16 cellular contexts compared by ENCODE assay signal in genomic region chr12:117890137-117890536, GRCh38.
DNase-seq lines count a peak whose midpoint lies in the region; ATAC-seq and TF ChIP-seq lines count a peak whose summit lies in the region.
"Had no signal": no experiment of that assay in that cellular context is flagged by ENCODE, and none has a peak within 500 bp of the region (broad histone marks: within the 10 kb centered on the region; RNA-seq: fewer than 3 reads in every experiment).

No MANE protein-coding gene starts in this region.

- H3K9ac ChIP-seq in OCI-LY1 (ENCODE audit: low read length): no peak overlapping the region

- no peak overlapping the region for H3K4me3 Mint-ChIP-seq in activated CD4-positive, alpha-beta memory T cell treated with anti-CD3 and anti-CD28 coated beads for 36 hours
- no peak overlapping the region for H3K4me3 Mint-ChIP-seq in activated naive CD4-positive, alpha-beta T cell treated with anti-CD3 and anti-CD28 coated beads for 36 hours

- H4K20me1 ChIP-seq in OCI-LY1 (ENCODE audit: insufficient read depth, low read length): no peaks in the 10 kb centered on the region

- DNase-seq in AG09309 (ENCODE audit: low read depth): no peak
- DNase-seq in GM13976 (ENCODE audit: low spot score): peak; percentile 47
- DNase-seq in foreskin fibroblast: no peak
- no peak for DNase-seq in activated CD4-positive, alpha-beta memory T cell treated with anti-CD3 and anti-CD28 coated beads for 36 hours
- DNase-seq in activated naive CD4-positive, alpha-beta T cell treated with anti-CD3 and anti-CD28 coated beads for 36 hours: no peak
- no peak for DNase-seq in superior temporal gyrus (ENCODE audit: extremely low spot score)
- DNase-seq: activated gamma-delta T cell treated with Interleukin-2 at 50 U/mL for 16 hours, DND-41, GOT3, NCI-H2081 treated with DMSO at 0.1 percent for 48 hours, NCI-H774, ovary, spleen, substantia nigra had no signal

- POLR2A ChIA-PET in activated CD4-positive, alpha-beta memory T cell treated with anti-CD3 and anti-CD28 coated beads for 36 hours (lab: Charles Lee): no interaction called here

- H3K27me3 ChIP-seq in OCI-LY1 (ENCODE audit: insufficient read depth, low read length): no peaks in the 10 kb centered on the region
- H3K27me3 ChIP-seq: ovary had no signal

- no peaks in the 10 kb centered on the region for H3K9me2 ChIP-seq in OCI-LY1 (ENCODE audit: low read depth, low read length)

- H3K4me3 ChIP-seq in AG09309 (ENCODE audit: control insufficient read depth, low read depth, low read length) (no peak overlapping the region), OCI-LY1 (ENCODE audit: low read depth, low read length, poor library complexity, severe bottlenecking) (no peak overlapping the region), foreskin fibroblast (ENCODE audit: low read depth in 1 of 2, low read length in 2 of 2) (no peak overlapping the region)
- H3K4me3 ChIP-seq: ovary, spleen had no signal

- no peak overlapping the region for H2AFZ ChIP-seq in OCI-LY1 (ENCODE audit: low read length)

- peak overlapping the region; percentile 57 for H3K27ac ChIP-seq in OCI-LY1 (ENCODE audit: low read depth, low read length, poor library complexity, severe bottlenecking)
- H3K27ac ChIP-seq: ovary, spleen had no signal

- H3K4me1 ChIP-seq in OCI-LY1 (ENCODE audit: insufficient read depth, low read length, severe bottlenecking): peaks cover 14% of the 10 kb centered on the region
- H3K4me1 ChIP-seq: spleen had no signal

- H3K9me3 Mint-ChIP-seq in activated CD4-positive, alpha-beta memory T cell treated with anti-CD3 and anti-CD28 coated beads for 36 hours: no peaks in the 10 kb centered on the region
- H3K9me3 Mint-ChIP-seq in activated naive CD4-positive, alpha-beta T cell treated with anti-CD3 and anti-CD28 coated beads for 36 hours: no peaks in the 10 kb centered on the region

- H3K36me3 Mint-ChIP-seq in activated CD4-positive, alpha-beta memory T cell treated with anti-CD3 and anti-CD28 coated beads for 36 hours: no peaks in the 10 kb centered on the region
- no peaks in the 10 kb centered on the region for H3K36me3 Mint-ChIP-seq in activated naive CD4-positive, alpha-beta T cell treated with anti-CD3 and anti-CD28 coated beads for 36 hours (ENCODE audit: low read depth)

- H3K27ac Mint-ChIP-seq in activated CD4-positive, alpha-beta memory T cell treated with anti-CD3 and anti-CD28 coated beads for 36 hours: no peak overlapping the region
- H3K27ac Mint-ChIP-seq in activated naive CD4-positive, alpha-beta T cell treated with anti-CD3 and anti-CD28 coated beads for 36 hours: no peak overlapping the region

- in situ Hi-C loops in GM13976 (cut with MboI; ENCODE audit: low sequenced_read_pairs, unreplicated experiment): loop anchor here (25.0 kb wide), 1 partner anchor 147 kb away; no protein-coding TSS in a partner anchor

- CTCF ChIA-PET in activated CD4-positive, alpha-beta memory T cell treated with anti-CD3 and anti-CD28 coated beads for 36 hours (lab: Charles Lee): interaction anchor here (0.6 kb wide), 1 partner anchor 511 kb away, joined by 3 read pairs; no protein-coding TSS in a partner anchor
- CTCF ChIA-PET in activated naive CD4-positive, alpha-beta T cell treated with anti-CD3 and anti-CD28 coated beads for 36 hours (lab: Charles Lee): no interaction called here

- intact Hi-C loops in activated CD4-positive, alpha-beta memory T cell treated with anti-CD3 and anti-CD28 coated beads for 36 hours (cut with micrococcal nuclease): no loop called here
- intact Hi-C loops in activated naive CD4-positive, alpha-beta T cell treated with anti-CD3 and anti-CD28 coated beads for 36 hours (cut with micrococcal nuclease): no loop called here

- H3K4me1 Mint-ChIP-seq in activated CD4-positive, alpha-beta memory T cell treated with anti-CD3 and anti-CD28 coated beads for 36 hours (ENCODE audit: low read depth): peaks cover 4% of the 10 kb centered on the region
- no peaks in the 10 kb centered on the region for H3K4me1 Mint-ChIP-seq in activated naive CD4-positive, alpha-beta T cell treated with anti-CD3 and anti-CD28 coated beads for 36 hours (ENCODE audit: low read depth)

- TF ChIP-seq CTCF in AG09309 (IDR thresholded peaks at IDR 0.05; ENCODE audit: control insufficient read depth, insufficient read depth, low read depth, low read length, missing control alignments) (peak; percentile 28), GM13976 (IDR thresholded peaks at IDR 0.05; ENCODE audit: borderline replicate concordance, control extremely low read depth, extremely low read depth, insufficient read depth, missing control alignments) (no peak), OCI-LY1 (IDR thresholded peaks at IDR 0.05; ENCODE audit: low read length) (peak; percentile 22), foreskin fibroblast (IDR thresholded peaks at IDR 0.05; ENCODE audit: low read depth, low read length) (peak; percentile 4)

- no peak for ATAC-seq in HG02852 (IDR thresholded peaks at IDR 0.05; ENCODE audit: unreplicated experiment)

- no peaks in the 10 kb centered on the region for H3K79me2 ChIP-seq in OCI-LY1 (ENCODE audit: insufficient read depth, low read length)

- H3K9me3 ChIP-seq in OCI-LY1 (ENCODE audit: low read length): no peaks in the 10 kb centered on the region
- H3K9me3 ChIP-seq: ovary, spleen had no signal

- no peaks in the 10 kb centered on the region for H3K36me3 ChIP-seq in OCI-LY1 (ENCODE audit: insufficient read depth, low read length)
- H3K36me3 ChIP-seq: ovary, spleen had no signal

- H3K27me3 Mint-ChIP-seq in activated CD4-positive, alpha-beta memory T cell treated with anti-CD3 and anti-CD28 coated beads for 36 hours: peaks cover 10% of the 10 kb centered on the region
- H3K27me3 Mint-ChIP-seq in activated naive CD4-positive, alpha-beta T cell treated with anti-CD3 and anti-CD28 coated beads for 36 hours (ENCODE audit: low read depth): peaks cover 6% of the 10 kb centered on the region

- no peak overlapping the region for H3K4me2 ChIP-seq in OCI-LY1 (ENCODE audit: low read length)

- H3F3A ChIP-seq in OCI-LY1 (ENCODE audit: insufficient read depth, low read length): no peaks in the 10 kb centered on the region
